ENCODE assay signal across 10 cellular contexts in the genomic region with DNA sequence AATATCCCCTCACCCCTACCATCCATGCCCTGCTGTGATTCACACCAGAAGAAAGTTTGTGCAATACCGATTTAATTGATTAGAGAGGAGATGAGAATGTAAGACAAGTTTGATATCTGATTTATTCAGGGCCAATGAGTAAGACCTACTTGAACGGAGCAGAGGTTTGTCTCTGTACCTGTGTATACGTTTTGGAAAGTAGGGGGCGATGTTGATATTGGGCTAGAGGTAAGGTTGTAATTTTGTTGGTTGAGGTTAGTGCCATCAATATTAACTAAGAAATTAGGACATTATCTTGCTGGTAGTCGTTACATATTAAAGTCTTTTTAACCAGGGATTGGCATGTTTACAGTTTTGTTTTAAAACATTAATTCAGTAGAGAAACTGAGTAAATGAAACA. TPM values are rescaled to one million over a fixed set of nuclear protein-coding genes. Genes with fewer than 3 reads are reported as not detected.
DNase-seq lines count a peak whose midpoint lies in the region; ATAC-seq and TF ChIP-seq lines count a peak whose summit lies in the region.
"Had no signal": no experiment of that assay in that cellular context is flagged by ENCODE, and none has a peak within 500 bp of the region (broad histone marks: within the 10 kb centered on the region; RNA-seq: fewer than 3 reads in every experiment).

No MANE protein-coding gene starts in this region.

- POLR2A ChIA-PET in SK-N-SH (lab: Yijun Ruan, JAX): no interaction called here

- peak; percentile 32 for TF ChIP-seq CTCF in SK-N-SH (IDR thresholded peaks at IDR 0.05)
- TF ChIP-seq CTCF in choroid plexus epithelial cell (conservative IDR thresholded peaks at IDR 0.05; ENCODE audit: low read depth, low read length): peak; percentile 41
- peak; percentile 44 for TF ChIP-seq CTCF in retinal pigment epithelial cell (conservative IDR thresholded peaks at IDR 0.05; ENCODE audit: low read depth, low read length)

- DNase-seq in SK-N-SH: no peak
- DNase-seq in NCI-H526 treated with DMSO at 0.1 percent for 48 hours (lab: John Stamatoyannopoulos, UW): peak; percentile 34
- DNase-seq in choroid plexus epithelial cell (ENCODE audit: low read depth): peak; percentile 36
- DNase-seq in retinal pigment epithelial cell (ENCODE audit: low read depth): no peak
- DNase-seq in stimulated activated naive CD8-positive, alpha-beta T cell treated with anti-CD3 and anti-CD28 coated beads, Interleukin-15, Interleukin-2, amounts not matched to agents 100 U/mL and 50 U/mL, for 24 hours: no peak
- DNase-seq: NK-92 treated with Interleukin-12 subunit alpha and Interleukin-12 subunit beta, amount 100 ng/mL, for 24 hours had no signal

- no peak for ATAC-seq in SK-N-SH treated with all-trans-retinoic acid at 6 μM for 48 hours
- no peak for ATAC-seq in stimulated activated naive CD8-positive, alpha-beta T cell treated with anti-CD3 and anti-CD28 coated beads, Interleukin-15, Interleukin-2, amounts not matched to agents 100 U/mL and 50 U/mL, for 24 hours
- no peak for ATAC-seq in HG03280 (IDR thresholded peaks at IDR 0.05; ENCODE audit: unreplicated experiment)
- ATAC-seq in GM21526 (IDR thresholded peaks at IDR 0.05; ENCODE audit: low FRiP score, unreplicated experiment): no peak

- no peak overlapping the region for H3K9ac ChIP-seq in SK-N-SH
- H3K9ac ChIP-seq: BLaER1 had no signal

- no peaks in the 10 kb centered on the region for H3K9me3 ChIP-seq in SK-N-SH

- peak; percentile 47 for TF ChIP-seq RAD21 in SK-N-SH (IDR thresholded peaks at IDR 0.05; ENCODE audit: low read length)

- no peaks in the 10 kb centered on the region for H3K36me3 ChIP-seq in SK-N-SH (replicated peaks in 1 of 2; ENCODE audit: control insufficient read depth in 1 of 2, insufficient read depth in 2 of 2, low read length in 1 of 2)

- CTCF ChIA-PET in SK-N-SH (lab: Yijun Ruan, JAX): no interaction called here

- H3K4me3 ChIP-seq in SK-N-SH (ENCODE audit: low read depth in 2 of 2, low read length in 1 of 2): no peak overlapping the region
- H3K4me3 ChIP-seq in choroid plexus epithelial cell (ENCODE audit: low read depth, low read length): no peak overlapping the region
- H3K4me3 ChIP-seq in retinal pigment epithelial cell (ENCODE audit: low read length): no peak overlapping the region
- H3K4me3 ChIP-seq: BLaER1 had no signal

- H2AFZ ChIP-seq in SK-N-SH (ENCODE audit: low read depth): no peak overlapping the region

- H3K4me1 ChIP-seq in SK-N-SH (ENCODE audit: control insufficient read depth in 1 of 2, insufficient read depth in 2 of 2, low read depth in 1 of 2, low read length in 1 of 2): no peaks in the 10 kb centered on the region
- H3K4me1 ChIP-seq: BLaER1 had no signal

- H3K9me2 ChIP-seq in SK-N-SH: no peaks in the 10 kb centered on the region

- no peak overlapping the region for H3K27ac ChIP-seq in SK-N-SH (ENCODE audit: low read depth in 2 of 2, low read length in 1 of 2)
- H3K27ac ChIP-seq: BLaER1 had no signal

- no peaks in the 10 kb centered on the region for H3F3A ChIP-seq in SK-N-SH (replicated peaks; ENCODE audit: insufficient read depth)

- no peaks in the 10 kb centered on the region for H3K27me3 ChIP-seq in SK-N-SH (ENCODE audit: insufficient read depth)
- H3K27me3 ChIP-seq: BLaER1 had no signal

- no peak for TF ChIP-seq EP300 in SK-N-SH (IDR thresholded peaks at IDR 0.05; ENCODE audit: borderline replicate concordance in 1 of 2, low read depth in 1 of 2, low read length in 1 of 2)

- WGBS in SK-N-SH (ENCODE audit: low lambda C conversion rate): 66% methylated on average over 5 of the region's 5 CpGs

- no peaks in the 10 kb centered on the region for H3K79me2 ChIP-seq in SK-N-SH (ENCODE audit: insufficient read depth)

- H3K4me2 ChIP-seq in SK-N-SH: no peak overlapping the region
- H3K4me2 ChIP-seq: BLaER1 had no signal

- no peaks in the 10 kb centered on the region for H4K20me1 ChIP-seq in SK-N-SH (ENCODE audit: insufficient read depth)

TF ChIP-seq in SK-N-SH, 30 proteins besides CTCF, POLR2A, EP300 and RAD21:
- no peak for TF ChIP-seq MEF2A (IDR thresholded peaks at IDR 0.05; ENCODE audit: borderline replicate concordance, low read depth)
- TF ChIP-seq, protein P1, sequence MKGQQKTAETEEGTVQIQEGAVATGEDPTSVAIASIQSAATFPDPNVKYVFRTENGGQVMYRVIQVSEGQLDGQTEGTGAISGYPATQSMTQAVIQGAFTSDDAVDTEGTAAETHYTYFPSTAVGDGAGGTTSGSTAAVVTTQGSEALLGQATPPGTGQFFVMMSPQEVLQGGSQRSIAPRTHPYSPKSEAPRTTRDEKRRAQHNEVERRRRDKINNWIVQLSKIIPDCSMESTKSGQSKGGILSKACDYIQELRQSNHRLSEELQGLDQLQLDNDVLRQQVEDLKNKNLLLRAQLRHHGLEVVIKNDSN (IDR thresholded peaks at IDR 0.05; ENCODE audit: borderline replicate concordance, low read depth): no peak
- TF ChIP-seq SIN3A (IDR thresholded peaks at IDR 0.05; ENCODE audit: borderline replicate concordance, low read depth, low read length): no peak
- no peak for TF ChIP-seq NFIC (IDR thresholded peaks at IDR 0.05; ENCODE audit: borderline replicate concordance)
- no peak for TF ChIP-seq PBX3 (IDR thresholded peaks at IDR 0.05)
- TF ChIP-seq CHD2 (IDR thresholded peaks at IDR 0.05; ENCODE audit: low read length, partially characterized antibody): no peak
- no peak for TF ChIP-seq ELF1 (IDR thresholded peaks at IDR 0.05)
- TF ChIP-seq FOSL2 (IDR thresholded peaks at IDR 0.05; ENCODE audit: borderline replicate concordance, low read depth): no peak
- no peak for TF ChIP-seq EZH2phosphoT487 (IDR thresholded peaks at IDR 0.05; ENCODE audit: borderline replicate concordance, low read depth)
- no peak for TF ChIP-seq RFX5 (IDR thresholded peaks at IDR 0.05; ENCODE audit: low read length)
- TF ChIP-seq GATA2 (CRISPR knock-in tag; IDR thresholded peaks at IDR 0.05): no peak
- TF ChIP-seq YY1 (IDR thresholded peaks at IDR 0.05; ENCODE audit: low read depth): no peak

TF ChIP-seq in SK-N-SH treated with all-trans-retinoic acid at 6 μM for 48 hours, 23 proteins besides CTCF, POLR2A, EP300 and RAD21 (continues in another document):
- TF ChIP-seq, protein P2, sequence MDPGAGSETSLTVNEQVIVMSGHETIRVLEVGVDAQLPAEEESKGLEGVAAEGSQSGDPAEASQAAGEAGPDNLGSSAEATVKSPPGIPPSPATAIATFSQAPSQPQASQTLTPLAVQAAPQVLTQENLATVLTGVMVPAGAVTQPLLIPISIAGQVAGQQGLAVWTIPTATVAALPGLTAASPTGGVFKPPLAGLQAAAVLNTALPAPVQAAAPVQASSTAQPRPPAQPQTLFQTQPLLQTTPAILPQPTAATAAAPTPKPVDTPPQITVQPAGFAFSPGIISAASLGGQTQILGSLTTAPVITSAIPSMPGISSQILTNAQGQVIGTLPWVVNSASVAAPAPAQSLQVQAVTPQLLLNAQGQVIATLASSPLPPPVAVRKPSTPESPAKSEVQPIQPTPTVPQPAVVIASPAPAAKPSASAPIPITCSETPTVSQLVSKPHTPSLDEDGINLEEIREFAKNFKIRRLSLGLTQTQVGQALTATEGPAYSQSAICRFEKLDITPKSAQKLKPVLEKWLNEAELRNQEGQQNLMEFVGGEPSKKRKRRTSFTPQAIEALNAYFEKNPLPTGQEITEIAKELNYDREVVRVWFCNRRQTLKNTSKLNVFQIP (CRISPR knock-in tag; IDR thresholded peaks at IDR 0.05; ENCODE audit: borderline replicate concordance, low read depth): no peak
- no peak for TF ChIP-seq ZNF565 (CRISPR knock-in tag; conservative IDR thresholded peaks at IDR 0.05; ENCODE audit: low read depth)
- TF ChIP-seq, protein P3, sequence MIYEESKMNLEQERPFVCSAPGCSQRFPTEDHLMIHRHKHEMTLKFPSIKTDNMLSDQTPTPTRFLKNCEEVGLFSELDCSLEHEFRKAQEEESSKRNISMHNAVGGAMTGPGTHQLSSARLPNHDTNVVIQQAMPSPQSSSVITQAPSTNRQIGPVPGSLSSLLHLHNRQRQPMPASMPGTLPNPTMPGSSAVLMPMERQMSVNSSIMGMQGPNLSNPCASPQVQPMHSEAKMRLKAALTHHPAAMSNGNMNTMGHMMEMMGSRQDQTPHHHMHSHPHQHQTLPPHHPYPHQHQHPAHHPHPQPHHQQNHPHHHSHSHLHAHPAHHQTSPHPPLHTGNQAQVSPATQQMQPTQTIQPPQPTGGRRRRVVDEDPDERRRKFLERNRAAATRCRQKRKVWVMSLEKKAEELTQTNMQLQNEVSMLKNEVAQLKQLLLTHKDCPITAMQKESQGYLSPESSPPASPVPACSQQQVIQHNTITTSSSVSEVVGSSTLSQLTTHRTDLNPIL (CRISPR knock-in tag; IDR thresholded peaks at IDR 0.05; ENCODE audit: low read depth): no peak
- TF ChIP-seq, protein P4, sequence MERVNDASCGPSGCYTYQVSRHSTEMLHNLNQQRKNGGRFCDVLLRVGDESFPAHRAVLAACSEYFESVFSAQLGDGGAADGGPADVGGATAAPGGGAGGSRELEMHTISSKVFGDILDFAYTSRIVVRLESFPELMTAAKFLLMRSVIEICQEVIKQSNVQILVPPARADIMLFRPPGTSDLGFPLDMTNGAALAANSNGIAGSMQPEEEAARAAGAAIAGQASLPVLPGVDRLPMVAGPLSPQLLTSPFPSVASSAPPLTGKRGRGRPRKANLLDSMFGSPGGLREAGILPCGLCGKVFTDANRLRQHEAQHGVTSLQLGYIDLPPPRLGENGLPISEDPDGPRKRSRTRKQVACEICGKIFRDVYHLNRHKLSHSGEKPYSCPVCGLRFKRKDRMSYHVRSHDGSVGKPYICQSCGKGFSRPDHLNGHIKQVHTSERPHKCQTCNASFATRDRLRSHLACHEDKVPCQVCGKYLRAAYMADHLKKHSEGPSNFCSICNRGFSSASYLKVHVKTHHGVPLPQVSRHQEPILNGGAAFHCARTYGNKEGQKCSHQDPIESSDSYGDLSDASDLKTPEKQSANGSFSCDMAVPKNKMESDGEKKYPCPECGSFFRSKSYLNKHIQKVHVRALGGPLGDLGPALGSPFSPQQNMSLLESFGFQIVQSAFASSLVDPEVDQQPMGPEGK (CRISPR knock-in tag; IDR thresholded peaks at IDR 0.05; ENCODE audit: borderline replicate concordance): no peak

RNA-seq across cellular contexts. Expression of gene EAF2, which starts 20.5 kb away (rescaled TPM):
- polyA plus RNA-seq in SK-N-SH (2012; rRNA removed): 0.63 and 0.85 TPM in 2 replicates
- 0.76 and 1.2 TPM in 2 replicates for polyA plus RNA-seq in SK-N-SH (2012; cell fraction: cytosol; rRNA removed)
- 0.68 and 0.95 TPM in 2 replicates for polyA plus RNA-seq in SK-N-SH (2012; cell fraction: nucleus; rRNA removed)

RNA-seq across cellular contexts. Expression of gene IQCB1, which starts 20.7 kb away (rescaled TPM):
- polyA plus RNA-seq in SK-N-SH (2012; rRNA removed): 10.4 and 14.3 TPM in 2 replicates
- polyA plus RNA-seq in SK-N-SH (2012; cell fraction: cytosol; rRNA removed): 9.3 and 9.6 TPM in 2 replicates
- 17.5 and 39.2 TPM in 2 replicates for polyA plus RNA-seq in SK-N-SH (2012; cell fraction: nucleus; rRNA removed)

RNA-seq across cellular contexts. Expression of gene SLC15A2, which starts 38.6 kb away (rescaled TPM):
- 0.10 TPM in 2 replicates for polyA plus RNA-seq in SK-N-SH (2012; rRNA removed)
- 0.05 and 0.12 TPM in 2 replicates for polyA plus RNA-seq in SK-N-SH (2012; cell fraction: cytosol; rRNA removed)
- 0.81 and 2.3 TPM in 2 replicates for polyA plus RNA-seq in SK-N-SH (2012; cell fraction: nucleus; rRNA removed)

Comparison
In these comparisons a context has a peak if more than half of its experiments do, and no peak if none do; other contexts are left out.
1. DNase-seq: peak in NCI-H526 treated with DMSO at 0.1 percent for 48 hours (single experiment) and choroid plexus epithelial cell (single experiment); none in SK-N-SH (single experiment), retinal pigment epithelial cell (single experiment) and stimulated activated naive CD8-positive, alpha-beta T cell treated with anti-CD3 and anti-CD28 coated beads, Interleukin-15, Interleukin-2, amounts not matched to agents 100 U/mL and 50 U/mL, for 24 hours (single experiment).
2. Peak in every context shown above with its lines, with median percentiles within 50 percentile points of each other: CTCF ChIP-seq.